9 cellular contexts compared by ENCODE assay signal in genomic region chr1:154182342-154183044, GRCh38. TPM values are rescaled to one million over a fixed set of nuclear protein-coding genes. Genes with fewer than 3 reads are reported as not detected.
A peak's percentile ranks its signal among the peaks of the same experiment; 100 is the strongest.
DNase-seq lines count a peak whose midpoint lies in the region; ATAC-seq and TF ChIP-seq lines count a peak whose summit lies in the region.
"Had no signal": no experiment of that assay in that cellular context is flagged by ENCODE, and none has a peak within 500 bp of the region (broad histone marks: within the 10 kb centered on the region; RNA-seq: fewer than 3 reads in every experiment).

No MANE protein-coding gene starts in this region.

- ATAC-seq in GM19025 (IDR thresholded peaks at IDR 0.05; ENCODE audit: low read depth, unreplicated experiment), result peak; percentile 45
- ATAC-seq in HG03354 (IDR thresholded peaks at IDR 0.05; ENCODE audit: poor library complexity, severe bottlenecking, unreplicated experiment), result peak; percentile 42
- ATAC-seq in activated T-cell treated with anti-CD3 and anti-CD28 coated beads, Interleukin-2, amount 50 U/mL, for 4 hours, result peak; percentile 67 to 69
- peak; percentile 71 for ATAC-seq in naive thymus-derived CD4-positive, alpha-beta T cell
- peak; percentile 72 to 74 for ATAC-seq in stimulated activated naive B cell treated with anti-CD40 and anti-IgM and Interleukin-4, amounts not matched to agents 10 μg/mL and 1 μg/mL and 100 μg/mL, for 72 hours (replicated peaks)

- peaks cover 21% of the 10 kb centered on the region for H3K36me3 Mint-ChIP-seq in activated T-cell treated with anti-CD3 and anti-CD28 coated beads, Interleukin-2, amount 50 U/mL, for 4 hours (ENCODE audit: insufficient read depth)
- peaks cover 0 to 32% (median 4%) of the 10 kb centered on the region in 5 donors for H3K36me3 Mint-ChIP-seq in naive thymus-derived CD4-positive, alpha-beta T cell
- peaks cover 33 to 43% of the 10 kb centered on the region in 2 donors for H3K36me3 Mint-ChIP-seq in stimulated activated naive B cell treated with anti-CD40 and anti-IgM and Interleukin-4, amounts not matched to agents 10 μg/mL and 1 μg/mL and 100 μg/mL, for 72 hours

- peaks cover 35 to 57% (median 47%) of the 10 kb centered on the region in 3 donors for H3K4me1 ChIP-seq in esophagus squamous epithelium
- peaks cover 33 to 51% of the 10 kb centered on the region in 2 donors for H3K4me1 ChIP-seq in naive thymus-derived CD4-positive, alpha-beta T cell (ENCODE audit: control insufficient read depth in 2 of 2, insufficient read depth in 2 of 2, low read length in 2 of 2)

- CTCF ChIA-PET in naive thymus-derived CD4-positive, alpha-beta T cell (lab: Charles Lee), result interaction anchor here (0.6 to 1.8 kb wide), 3 partner anchors 24 to 195 kb away, joined by 3 to 7 read pairs (median 4); no protein-coding TSS in a partner anchor

- peaks cover 52% of the 10 kb centered on the region for H3K4me1 Mint-ChIP-seq in activated T-cell treated with anti-CD3 and anti-CD28 coated beads, Interleukin-2, amount 50 U/mL, for 4 hours (ENCODE audit: low read depth)
- peaks cover 52 to 57% (median 56%) of the 10 kb centered on the region in 7 donors for H3K4me1 Mint-ChIP-seq in naive thymus-derived CD4-positive, alpha-beta T cell
- H3K4me1 Mint-ChIP-seq in stimulated activated naive B cell treated with anti-CD40 and anti-IgM and Interleukin-4, amounts not matched to agents 10 μg/mL and 1 μg/mL and 100 μg/mL, for 72 hours, result peaks cover 33 to 48% of the 10 kb centered on the region in 2 donors

- POLR2A ChIA-PET in naive thymus-derived CD4-positive, alpha-beta T cell (lab: Charles Lee), result interaction anchor here (0.7 to 10.3 kb wide), 8 partner anchors 9 to 400 kb away, joined by 3 to 115 read pairs (median 4); partner anchors contain the start of genes NUP210L, RPS27, TPM3 and UBAP2L

- H3K36me3 ChIP-seq in esophagus squamous epithelium, result peaks cover 0 to 24% (median 0%) of the 10 kb centered on the region in 3 donors
- peaks cover 0 to 11% (median 0%) of the 10 kb centered on the region in 3 experiments for H3K36me3 ChIP-seq in naive thymus-derived CD4-positive, alpha-beta T cell (ENCODE audit: control insufficient read depth in 2 of 3, insufficient read depth in 3 of 3, low read length in 3 of 3)

- no peaks in the 10 kb centered on the region for H3K9me3 ChIP-seq in esophagus squamous epithelium
- no peaks in the 10 kb centered on the region for H3K9me3 ChIP-seq in naive thymus-derived CD4-positive, alpha-beta T cell (ENCODE audit: control insufficient read depth in 2 of 3, low read length in 3 of 3)

- no peaks in the 10 kb centered on the region for H3K27me3 ChIP-seq in esophagus squamous epithelium
- no peaks in the 10 kb centered on the region for H3K27me3 ChIP-seq in naive thymus-derived CD4-positive, alpha-beta T cell (ENCODE audit: control insufficient read depth in 2 of 2, insufficient read depth in 2 of 2, low read length in 2 of 2)

- intact Hi-C loops in esophagus squamous epithelium (cut with DNase I), result no loop called here
- intact Hi-C loops in naive thymus-derived CD4-positive, alpha-beta T cell (cut with micrococcal nuclease), result loop anchor here (1.0 to 10.0 kb wide), 10 partner anchors 17 to 510 kb away; partner anchors contain the start of genes RPS27 (in 2 of the 2), UBAP2L (in 2 of the 2), UBE2Q1 (in 2 of the 2) and HAX1 (in 1 of the 2)

- WGBS in esophagus squamous epithelium, 2 donors, result 0 to 2% methylated on average over 13 to 25 of the region's 36 CpGs

- peak overlapping the region; percentile 100 for H3K4me3 Mint-ChIP-seq in activated T-cell treated with anti-CD3 and anti-CD28 coated beads, Interleukin-2, amount 50 U/mL, for 4 hours
- peak overlapping the region; percentile 98 to 100 (median 100) for H3K4me3 Mint-ChIP-seq in naive thymus-derived CD4-positive, alpha-beta T cell
- peak overlapping the region; percentile 87 to 99 for H3K4me3 Mint-ChIP-seq in stimulated activated naive B cell treated with anti-CD40 and anti-IgM and Interleukin-4, amounts not matched to agents 10 μg/mL and 1 μg/mL and 100 μg/mL, for 72 hours

- H3K27ac ChIP-seq in esophagus squamous epithelium, result peak overlapping the region; percentile 94 to 99 (median 97)
- H3K27ac ChIP-seq in naive thymus-derived CD4-positive, alpha-beta T cell (ENCODE audit: low read depth, low read length), result peak overlapping the region; percentile 95

- H3K9me3 Mint-ChIP-seq in activated T-cell treated with anti-CD3 and anti-CD28 coated beads, Interleukin-2, amount 50 U/mL, for 4 hours, result no peaks in the 10 kb centered on the region
- H3K9me3 Mint-ChIP-seq in naive thymus-derived CD4-positive, alpha-beta T cell, result peaks cover 0 to 3% (median 0%) of the 10 kb centered on the region in 11 donors
- H3K9me3 Mint-ChIP-seq in stimulated activated naive B cell treated with anti-CD40 and anti-IgM and Interleukin-4, amounts not matched to agents 10 μg/mL and 1 μg/mL and 100 μg/mL, for 72 hours, result no peaks in the 10 kb centered on the region

- peak overlapping the region; percentile 98 to 100 (median 99) for H3K27ac Mint-ChIP-seq in naive thymus-derived CD4-positive, alpha-beta T cell
- H3K27ac Mint-ChIP-seq in stimulated activated naive B cell treated with anti-CD40 and anti-IgM and Interleukin-4, amounts not matched to agents 10 μg/mL and 1 μg/mL and 100 μg/mL, for 72 hours, result peak overlapping the region; percentile 99

- TF ChIP-seq POLR2A in esophagus squamous epithelium (IDR thresholded peaks at IDR 0.05), result peak in 2 of 4 donors; percentile 23 to 47

- peaks cover under 1% of the 10 kb centered on the region for H3K27me3 Mint-ChIP-seq in activated T-cell treated with anti-CD3 and anti-CD28 coated beads, Interleukin-2, amount 50 U/mL, for 4 hours (ENCODE audit: low read depth)
- peaks cover 0 to 3% (median 0%) of the 10 kb centered on the region in 5 donors for H3K27me3 Mint-ChIP-seq in naive thymus-derived CD4-positive, alpha-beta T cell
- H3K27me3 Mint-ChIP-seq in stimulated activated naive B cell treated with anti-CD40 and anti-IgM and Interleukin-4, amounts not matched to agents 10 μg/mL and 1 μg/mL and 100 μg/mL, for 72 hours, result no peaks in the 10 kb centered on the region

- DNase-seq in AML-193 (lab: John Stamatoyannopoulos, UW), result peak; percentile 97 to 98
- DNase-seq in OCI-M1 (lab: John Stamatoyannopoulos, UW), result peak; percentile 92
- peak; percentile 52 for DNase-seq in activated T-cell treated with anti-CD3 and anti-CD28 coated beads, Interleukin-2, amount 50 U/mL, for 4 hours
- DNase-seq in esophagus squamous epithelium (lab: John Stamatoyannopoulos, UW), result peak; percentile 40
- DNase-seq in naive thymus-derived CD4-positive, alpha-beta T cell, result peak in 8 of 9 donors; percentile 32 to 85 (median 48)
- DNase-seq in stimulated activated naive B cell treated with anti-CD40 and anti-IgM and Interleukin-4, amounts not matched to agents 10 μg/mL and 1 μg/mL and 100 μg/mL, for 72 hours, result peak; percentile 79

- peak in 1 of 6 experiments; percentile 7 for TF ChIP-seq CTCF in esophagus squamous epithelium (IDR thresholded peaks at IDR 0.05)

- peak overlapping the region; percentile 75 to 97 (median 85) for H3K4me3 ChIP-seq in esophagus squamous epithelium
- peak overlapping the region; percentile 93 for H3K4me3 ChIP-seq in naive thymus-derived CD4-positive, alpha-beta T cell (ENCODE audit: low read length)

RNA-seq across cellular contexts. Expression of gene TPM3, which starts 9.4 kb away (rescaled TPM):
- total RNA-seq in activated T-cell treated with anti-CD3 and anti-CD28 coated beads, Interleukin-2, amount 50 U/mL, for 4 hours, result 100 to 1,000 TPM; 788 to 834 (median 808) TPM
- 100 to 1,000 TPM; 216 to 387 (median 316) TPM for total RNA-seq in esophagus squamous epithelium
- total RNA-seq in naive thymus-derived CD4-positive, alpha-beta T cell, result 100 to 1,000 TPM; 264 to 688 (median 281) TPM
- 100 to 1,000 TPM; 653 to 718 TPM for polyA plus RNA-seq in naive thymus-derived CD4-positive, alpha-beta T cell

RNA-seq across cellular contexts. Expression of gene CFAP141, which starts 23.6 kb away (rescaled TPM):
- total RNA-seq in activated T-cell treated with anti-CD3 and anti-CD28 coated beads, Interleukin-2, amount 50 U/mL, for 4 hours, result not detected
- not detected for total RNA-seq in esophagus squamous epithelium
- total RNA-seq in naive thymus-derived CD4-positive, alpha-beta T cell, result not detected
- polyA plus RNA-seq in naive thymus-derived CD4-positive, alpha-beta T cell, result not detected
- total RNA-seq: T-helper 1 cell treated with Interleukin-12 subunit alpha and Interleukin-12 subunit beta and Interleukin-4 antibody, amounts not matched to agents 30 ng/mL and 1 ng/mL, for 36 hours had no signal

RNA-seq across cellular contexts. Expression of gene NUP210L, which starts 27.6 kb away (rescaled TPM):
- under 1 TPM; 0.05 to 0.08 (median 0.08) TPM for total RNA-seq in activated T-cell treated with anti-CD3 and anti-CD28 coated beads, Interleukin-2, amount 50 U/mL, for 4 hours
- total RNA-seq in esophagus squamous epithelium, result under 1 TPM in 2 of 4 donors, not detected in 2; 0.09 to 0.19 TPM
- under 1 TPM in 4 of 5 experiments, not detected in 1; 0.11 to 0.16 (median 0.15) TPM for total RNA-seq in naive thymus-derived CD4-positive, alpha-beta T cell
- not detected for polyA plus RNA-seq in naive thymus-derived CD4-positive, alpha-beta T cell

RNA-seq across cellular contexts. Expression of gene UBAP2L, which starts 38.3 kb away (rescaled TPM):
- total RNA-seq in activated T-cell treated with anti-CD3 and anti-CD28 coated beads, Interleukin-2, amount 50 U/mL, for 4 hours, result 100 to 1,000 TPM; 299 to 328 (median 318) TPM
- total RNA-seq in esophagus squamous epithelium, result 10 to 100 TPM; 57.8 to 69.5 (median 69.1) TPM
- 100 to 1,000 TPM; 183 to 235 (median 189) TPM for total RNA-seq in naive thymus-derived CD4-positive, alpha-beta T cell
- 10 to 100 TPM; 49.4 to 79.0 TPM for polyA plus RNA-seq in naive thymus-derived CD4-positive, alpha-beta T cell

Comparison
In these comparisons a context has a peak if more than half of its experiments do, and no peak if none do; other contexts are left out.
1. Peak in every context shown above with its lines: DNase-seq, ATAC-seq, H3K4me3 ChIP-seq and H3K27ac ChIP-seq.
2. DNase-seq: peak in every context shown above with its lines; median percentile 98 in AML-193; 92 in OCI-M1; 79 in stimulated activated naive B cell treated with anti-CD40 and anti-IgM and Interleukin-4, amounts not matched to agents 10 μg/mL and 1 μg/mL and 100 μg/mL, for 72 hours; 52 in activated T-cell treated with anti-CD3 and anti-CD28 coated beads, Interleukin-2, amount 50 U/mL, for 4 hours; 48 in naive thymus-derived CD4-positive, alpha-beta T cell; 40 in esophagus squamous epithelium.